ENCODE assay signal across 11 cellular contexts in genomic region chr6:73581293-73581692, GRCh38.
A peak's percentile ranks its signal among the peaks of the same experiment; 100 is the strongest.
DNase-seq lines count a peak whose midpoint lies in the region; ATAC-seq, FAIRE-seq and TF ChIP-seq lines count a peak whose summit lies in the region.
"Had no signal": no experiment of that assay in that cellular context is flagged by ENCODE, and none has a peak within 500 bp of the region (broad histone marks: within the 10 kb centered on the region; RNA-seq: fewer than 3 reads in every experiment).

No MANE protein-coding gene starts in this region.

- no peaks in the 10 kb centered on the region for H3K27me3 ChIP-seq in keratinocyte (ENCODE audit: control insufficient read depth, extremely low read depth, insufficient read depth, low read length)

- dilution Hi-C loops in keratinocyte (cut with MboI; ENCODE audit: extremely low pct_ligation_motif_present, low sequenced_read_pairs) = no loop called here

- H3K27ac Mint-ChIP-seq in activated naive CD8-positive, alpha-beta T cell treated with anti-CD3 and anti-CD28 coated beads for 36 hours = peak overlapping the region; percentile 98
- H3K27ac Mint-ChIP-seq in stimulated activated effector memory CD8-positive, alpha-beta T cell treated with anti-CD3 and anti-CD28 coated beads, Interleukin-12 subunit alpha, Interleukin-12 subunit beta, amount 100 ng/mL, for 72 hours = peak overlapping the region; percentile 98

- no peak overlapping the region for H2AFZ ChIP-seq in keratinocyte (ENCODE audit: control insufficient read depth, low read length)

- H3K9ac ChIP-seq in keratinocyte (ENCODE audit: control insufficient read depth, extremely low read depth, insufficient read depth, low read length) = peak overlapping the region; percentile 99

- peaks cover 7% of the 10 kb centered on the region for H3K36me3 Mint-ChIP-seq in activated naive CD8-positive, alpha-beta T cell treated with anti-CD3 and anti-CD28 coated beads for 36 hours
- H3K36me3 Mint-ChIP-seq in stimulated activated effector memory CD8-positive, alpha-beta T cell treated with anti-CD3 and anti-CD28 coated beads, Interleukin-12 subunit alpha, Interleukin-12 subunit beta, amount 100 ng/mL, for 72 hours = peaks cover 10% of the 10 kb centered on the region

- peaks cover 35% of the 10 kb centered on the region for H3K4me1 Mint-ChIP-seq in activated naive CD8-positive, alpha-beta T cell treated with anti-CD3 and anti-CD28 coated beads for 36 hours
- peaks cover 28% of the 10 kb centered on the region for H3K4me1 Mint-ChIP-seq in stimulated activated effector memory CD8-positive, alpha-beta T cell treated with anti-CD3 and anti-CD28 coated beads, Interleukin-12 subunit alpha, Interleukin-12 subunit beta, amount 100 ng/mL, for 72 hours

- H3K4me2 ChIP-seq in keratinocyte (ENCODE audit: control insufficient read depth, extremely low read depth, insufficient read depth, low read depth, low read length) = peak overlapping the region; percentile 95

- no peaks in the 10 kb centered on the region for H4K20me1 ChIP-seq in keratinocyte (ENCODE audit: control insufficient read depth, extremely low read depth, insufficient read depth, low read length)

- peaks cover 14% of the 10 kb centered on the region for H3K4me1 ChIP-seq in HEK293 (ENCODE audit: control insufficient read depth, insufficient read depth, low read length)
- peaks cover 30% of the 10 kb centered on the region for H3K4me1 ChIP-seq in keratinocyte (ENCODE audit: control insufficient read depth, extremely low read depth, insufficient read depth, low read length)

- no peak overlapping the region for H3K27ac ChIP-seq in HEK293 (ENCODE audit: extremely low read depth, low read depth, low read length)
- H3K27ac ChIP-seq in keratinocyte (ENCODE audit: control insufficient read depth, insufficient read depth, low read length) = peak overlapping the region; percentile 100

- TF ChIP-seq CTCF in HEK293 (tag by site-specific recombination; IDR thresholded peaks at IDR 0.05) (no peak), keratinocyte (optimal IDR thresholded peaks at IDR 0.05 in 1 of 3, IDR thresholded peaks at IDR 0.05 in 1 of 3, conservative IDR thresholded peaks at IDR 0.05 in 1 of 3; ENCODE audit: extremely low read depth in 1 of 3, insufficient read depth in 2 of 3, low read length in 3 of 3) (no peak)

- H3K9me1 ChIP-seq in keratinocyte (ENCODE audit: control insufficient read depth, extremely low read depth, insufficient read depth, low read length) = no peaks in the 10 kb centered on the region

- no peaks in the 10 kb centered on the region for H3K27me3 Mint-ChIP-seq in activated naive CD8-positive, alpha-beta T cell treated with anti-CD3 and anti-CD28 coated beads for 36 hours

- H3K79me2 ChIP-seq in keratinocyte (ENCODE audit: control insufficient read depth, insufficient read depth, low read length) = no peaks in the 10 kb centered on the region

- CTCF ChIA-PET in HEK293 (lab: Yijun Ruan, JAX) = interaction anchor here (0.7 to 1.8 kb wide), 2 partner anchors 66 to 271 kb away, joined by 4 to 5 read pairs; no protein-coding TSS in a partner anchor

- H3K36me3 ChIP-seq in HEK293 (ENCODE audit: control insufficient read depth in 2 of 2, insufficient read depth in 1 of 2, low read length in 2 of 2) (no peaks in the 10 kb centered on the region), keratinocyte (ENCODE audit: control insufficient read depth in 2 of 2, extremely low read depth in 1 of 2, insufficient read depth in 2 of 2, low read length in 2 of 2) (no peaks in the 10 kb centered on the region)

- peaks cover 2% of the 10 kb centered on the region for H3K9me3 Mint-ChIP-seq in activated naive CD8-positive, alpha-beta T cell treated with anti-CD3 and anti-CD28 coated beads for 36 hours
- peaks cover 2% of the 10 kb centered on the region for H3K9me3 Mint-ChIP-seq in stimulated activated effector memory CD8-positive, alpha-beta T cell treated with anti-CD3 and anti-CD28 coated beads, Interleukin-12 subunit alpha, Interleukin-12 subunit beta, amount 100 ng/mL, for 72 hours

- no peak overlapping the region for H3K4me3 Mint-ChIP-seq in activated naive CD8-positive, alpha-beta T cell treated with anti-CD3 and anti-CD28 coated beads for 36 hours
- H3K4me3 Mint-ChIP-seq in stimulated activated effector memory CD8-positive, alpha-beta T cell treated with anti-CD3 and anti-CD28 coated beads, Interleukin-12 subunit alpha, Interleukin-12 subunit beta, amount 100 ng/mL, for 72 hours = peak overlapping the region; percentile 67

- H3K9me3 ChIP-seq in HEK293 (ENCODE audit: control insufficient read depth, insufficient read depth, low read depth, low read length) (no peaks in the 10 kb centered on the region), keratinocyte (ENCODE audit: control insufficient read depth, low read depth, low read length) (no peaks in the 10 kb centered on the region)

- H3K4me3 ChIP-seq in HEK293 (ENCODE audit: low read depth, low read length) (no peak overlapping the region), keratinocyte (ENCODE audit: control insufficient read depth in 2 of 3, extremely low read depth in 1 of 3, insufficient read depth in 2 of 3, low read depth in 1 of 3, low read length in 3 of 3) (peak overlapping the region; percentile 36 to 70 (median 69))

- ATAC-seq in stimulated activated effector memory CD8-positive, alpha-beta T cell treated with anti-CD3 and anti-CD28 coated beads, Interleukin-12 subunit alpha, Interleukin-12 subunit beta, amount 100 ng/mL, for 72 hours = no peak
- ATAC-seq in HG03045 (IDR thresholded peaks at IDR 0.05; ENCODE audit: unreplicated experiment) (no peak), GM18909 (IDR thresholded peaks at IDR 0.05; ENCODE audit: poor library complexity, unreplicated experiment) (no peak), GM21381 (IDR thresholded peaks at IDR 0.05; ENCODE audit: unreplicated experiment) (no peak)

- POLR2A ChIA-PET in HEK293 (lab: Yijun Ruan, JAX) = interaction anchor here (2.3 kb wide), 1 partner anchor 60 kb away, joined by 36 read pairs; the partner anchor contains the start of gene EEF1A1

- no peak for FAIRE-seq in keratinocyte (lab: Jason Lieb, UNC)
- FAIRE-seq: colon had no signal

- no peak for DNase-seq in activated naive CD8-positive, alpha-beta T cell treated with anti-CD3 and anti-CD28 coated beads for 36 hours
- no peak for DNase-seq in keratinocyte (ENCODE audit: low read depth, low spot score)
- no peak for DNase-seq in stimulated activated effector memory CD8-positive, alpha-beta T cell treated with anti-CD3 and anti-CD28 coated beads, Interleukin-12 subunit alpha, Interleukin-12 subunit beta, amount 100 ng/mL, for 72 hours (ENCODE audit: low spot score in 2 of 2)
- DNase-seq in NCI-H510A (lab: John Stamatoyannopoulos, UW) = no peak
- DNase-seq: GDM1, NCI-H2081 treated with DMSO at 0.1 percent for 48 hours had no signal

TF ChIP-seq in HEK293, 187 proteins besides CTCF, POLR2A, EP300 and RAD21 (continues in another document):
- TF ChIP-seq ZNF132 (tag by site-specific recombination; IDR thresholded peaks at IDR 0.05; ENCODE audit: borderline replicate concordance) (no peak), ZBTB49 (tag by site-specific recombination; IDR thresholded peaks at IDR 0.05; ENCODE audit: low read depth) (no peak), ZBTB17 (tag by site-specific recombination; IDR thresholded peaks at IDR 0.05) (no peak), ZNF140 (tag by site-specific recombination; IDR thresholded peaks at IDR 0.05) (no peak), ZSCAN30 (tag by site-specific recombination; IDR thresholded peaks at IDR 0.05) (no peak), KLF16 (tag by site-specific recombination; IDR thresholded peaks at IDR 0.05) (0 out of 2 replicates have a peak, but pooled peaks have one; percentile 6), ZNF211 (tag by site-specific recombination; IDR thresholded peaks at IDR 0.05; ENCODE audit: low read depth) (no peak), ZBTB11 (tag by site-specific recombination; conservative IDR thresholded peaks at IDR 0.05; ENCODE audit: low read depth) (no peak), IKZF3 (tag by site-specific recombination; IDR thresholded peaks at IDR 0.05) (no peak)
